In genomic region chr15:66615175-66615495, GRCh38 we compare ENCODE assay signal across 1 cellular context.
TF ChIP-seq lines count a peak whose summit lies in the region.

No MANE protein-coding gene starts in this region.

TF ChIP-seq in endothelial cell of umbilical vein, 7 proteins besides CTCF, POLR2A, EP300 and RAD21:
- no peak for TF ChIP-seq EZH2 (IDR thresholded peaks at IDR 0.05; ENCODE audit: borderline replicate concordance, low read depth, low read length, severe bottlenecking)
- no peak for TF ChIP-seq JUN (IDR thresholded peaks at IDR 0.05; ENCODE audit: borderline replicate concordance, insufficient read depth, insufficient read length, low read depth)
- TF ChIP-seq MYC (IDR thresholded peaks at IDR 0.05; ENCODE audit: low read depth, low read length), result no peak
- no peak for TF ChIP-seq MAX (IDR thresholded peaks at IDR 0.05; ENCODE audit: insufficient read depth, insufficient read length)
- TF ChIP-seq FOS (IDR thresholded peaks at IDR 0.05; ENCODE audit: borderline replicate concordance, insufficient read depth, low read length), result no peak
- TF ChIP-seq POLR2AphosphoS5 (IDR thresholded peaks at IDR 0.05; ENCODE audit: insufficient read depth, low read depth, low read length), result no peak
- TF ChIP-seq GATA2 (IDR thresholded peaks at IDR 0.05; ENCODE audit: insufficient read depth, insufficient read length, low read depth, low read length), result no peak
